In genomic region chr14:24053548-24054323, GRCh38 we compare ENCODE assay signal across 14 cellular contexts. TPM values are rescaled to one million over a fixed set of nuclear protein-coding genes. Genes with fewer than 3 reads are reported as not detected.
DNase-seq lines count a peak whose midpoint lies in the region; ATAC-seq and TF ChIP-seq lines count a peak whose summit lies in the region.
"Had no signal": no experiment of that assay in that cellular context is flagged by ENCODE, and none has a peak within 500 bp of the region (broad histone marks: within the 10 kb centered on the region; RNA-seq: fewer than 3 reads in every experiment).

No MANE protein-coding gene starts in this region.

- TF ChIP-seq POLR2A in HCT116 (IDR thresholded peaks at IDR 0.05; ENCODE audit: borderline replicate concordance, extremely low read depth, insufficient read depth, insufficient read length) = no peak

- H3K4me1 Mint-ChIP-seq in CD8-positive, alpha-beta memory T cell = peaks cover 18 to 20% (median 20%) of the 10 kb centered on the region in 3 donors
- H3K4me1 Mint-ChIP-seq in neural crest cell = peaks cover 19% of the 10 kb centered on the region

- DNase-seq in CD8-positive, alpha-beta memory T cell = no peak
- DNase-seq in HCT116 (ENCODE audit: low read depth, low spot score) (no peak), colonic mucosa (peak; percentile 13), neural crest cell (ENCODE audit: low read depth, low spot score) (no peak), hippocampal formation (lab: John Stamatoyannopoulos, UW) (no peak), iPS-NIHi7 (ENCODE audit: extremely low spot score) (no peak), SKM-1 treated with dmso at 0.1 percent for 144 hours (lab: John Stamatoyannopoulos, UW; ENCODE audit: unreplicated experiment) (no peak)
- DNase-seq: cerebellar nuclear complex, NCI-H2171 had no signal

- H3K9me3 ChIP-seq in CD8-positive, alpha-beta memory T cell (ENCODE audit: low read length) = no peaks in the 10 kb centered on the region
- H3K9me3 ChIP-seq in HCT116 (ENCODE audit: control insufficient read depth in 1 of 2, insufficient read depth in 1 of 2, low read depth in 1 of 2, low read length in 2 of 2) (no peaks in the 10 kb centered on the region), colonic mucosa (no peaks in the 10 kb centered on the region)

- peaks cover 9% of the 10 kb centered on the region for H3K4me1 ChIP-seq in CD8-positive, alpha-beta memory T cell (ENCODE audit: insufficient read depth, low read length)
- H3K4me1 ChIP-seq in HCT116 (ENCODE audit: control insufficient read depth in 1 of 2, insufficient read depth in 2 of 2, low read length in 2 of 2) (peaks cover 6 to 25% of the 10 kb centered on the region in 2 experiments; a peak in 3 of 4 replicates), colonic mucosa (no peaks in the 10 kb centered on the region)

- no peak overlapping the region for H3K9ac ChIP-seq in HCT116 (ENCODE audit: low read length)
- H3K9ac ChIP-seq in colonic mucosa (ENCODE audit: low read depth in 2 of 2, low read length in 2 of 2) = no peak overlapping the region

- H3K79me2 ChIP-seq in HCT116 (ENCODE audit: insufficient read depth, low read length) = no peaks in the 10 kb centered on the region

- TF ChIP-seq CTCF in HCT116 (IDR thresholded peaks at IDR 0.05 in 2 of 3, conservative IDR thresholded peaks at IDR 0.05 in 1 of 3; ENCODE audit: borderline replicate concordance in 1 of 3, insufficient read depth in 1 of 3, low read depth in 2 of 3, low read length in 2 of 3) (no peak), colonic mucosa (IDR thresholded peaks at IDR 0.05) (no peak), neural crest cell (conservative IDR thresholded peaks at IDR 0.05) (no peak)

- no peaks in the 10 kb centered on the region for H3K36me3 ChIP-seq in CD8-positive, alpha-beta memory T cell (ENCODE audit: insufficient read depth, low read length)
- no peaks in the 10 kb centered on the region for H3K36me3 ChIP-seq in HCT116 (ENCODE audit: control insufficient read depth in 1 of 2, insufficient read depth in 2 of 2, low read length in 2 of 2)
- H3K36me3 ChIP-seq in colonic mucosa = no peaks in the 10 kb centered on the region

- RAD21 ChIA-PET in HCT116 (lab: Charles Lee; ENCODE audit: low non-redundant PET in 1 of 2, low total read pairs in 2 of 2, uncharacterized antibody in 2 of 2, unreplicated experiment in 2 of 2) = no interaction called here

- no peak overlapping the region for H3K27ac ChIP-seq in CD8-positive, alpha-beta memory T cell (ENCODE audit: low read depth, low read length)
- H3K27ac ChIP-seq in HCT116 (ENCODE audit: low read depth, low read length) (no peak overlapping the region), colonic mucosa (no peak overlapping the region)
- H3K27ac ChIP-seq: C4-2B, skin epidermis had no signal

- H3K4me3 ChIP-seq in CD8-positive, alpha-beta memory T cell (ENCODE audit: low read length) = no peak overlapping the region
- H3K4me3 ChIP-seq in HCT116 (replicated peaks in 1 of 2; ENCODE audit: low read depth in 1 of 2, low read length in 2 of 2) (no peak overlapping the region), colonic mucosa (no peak overlapping the region)
- H3K4me3 ChIP-seq: skin epidermis had no signal

- BruUV-seq in HCT116 (replicated peaks; lab: Mats Ljungman, UMichigan) = no TSS peak

- CTCF ChIA-PET in CD8-positive, alpha-beta memory T cell (lab: Charles Lee) = interaction anchor here (0.9 to 6.3 kb wide), 3 partner anchors 37 to 107 kb away, joined by 3 to 114 read pairs (median 4); no protein-coding TSS in a partner anchor
- CTCF ChIA-PET in HCT116 (lab: Charles Lee) = interaction anchor here (1.8 to 5.7 kb wide), 2 partner anchors 55 to 244 kb away, joined by 5 to 116 read pairs; no protein-coding TSS in a partner anchor

- H2AFZ ChIP-seq in HCT116 (ENCODE audit: low read depth, low read length, poor library complexity, severe bottlenecking) = no peak overlapping the region

- no peaks in the 10 kb centered on the region for H3K9me2 ChIP-seq in HCT116 (ENCODE audit: insufficient read depth)

- intact Hi-C loops in HCT116 (cut with micrococcal nuclease) (no loop called here), colonic mucosa (cut with DNase I) (no loop called here)

- no peak for TF ChIP-seq RAD21 in HCT116 (IDR thresholded peaks at IDR 0.05; ENCODE audit: low read depth)

- no peaks in the 10 kb centered on the region for H3K27me3 ChIP-seq in CD8-positive, alpha-beta memory T cell (ENCODE audit: insufficient read depth, low read length, poor library complexity, severe bottlenecking)
- H3K27me3 ChIP-seq in HCT116 (ENCODE audit: insufficient read depth, low read length) = no peaks in the 10 kb centered on the region
- peaks cover 5% of the 10 kb centered on the region for H3K27me3 ChIP-seq in colonic mucosa

- H4K20me1 ChIP-seq in HCT116 (ENCODE audit: insufficient read depth) = no peaks in the 10 kb centered on the region

- peak overlapping the region; percentile 97 for H3K4me2 ChIP-seq in HCT116 (ENCODE audit: low read length)

- H3K9me3 Mint-ChIP-seq in CD8-positive, alpha-beta memory T cell = no peaks in the 10 kb centered on the region
- no peaks in the 10 kb centered on the region for H3K9me3 Mint-ChIP-seq in neural crest cell
- H3K9me3 Mint-ChIP-seq: activated naive CD4-positive, alpha-beta T cell treated with anti-CD3 and anti-CD28 coated beads, Interleukin-2, amount 50 U/mL, for 72 hours had no signal

- H3K4me3 Mint-ChIP-seq in CD8-positive, alpha-beta memory T cell = peak overlapping the region; percentile 76 to 90 (median 83)
- H3K4me3 Mint-ChIP-seq in neural crest cell = peak overlapping the region; percentile 85

- POLR2A ChIA-PET in CD8-positive, alpha-beta memory T cell (lab: Charles Lee) = interaction anchor here (0.6 to 1.2 kb wide), 2 partner anchors 27 to 54 kb away, joined by 3 to 5 read pairs; no protein-coding TSS in a partner anchor
- POLR2A ChIA-PET in HCT116 (lab: Charles Lee) = interaction anchor here (0.6 to 1.1 kb wide), 2 partner anchors 8 to 61 kb away, joined by 3 to 4 read pairs; partner anchors contain the start of genes DCAF11 and NRL

- peaks cover 0 to 8% of the 10 kb centered on the region in 2 donors for H3K27me3 Mint-ChIP-seq in CD8-positive, alpha-beta memory T cell
- H3K27me3 Mint-ChIP-seq in neural crest cell (ENCODE audit: low read depth) = peaks cover 14% of the 10 kb centered on the region

- H3K36me3 Mint-ChIP-seq in CD8-positive, alpha-beta memory T cell = peaks cover 0 to 1% (median 0%) of the 10 kb centered on the region in 3 donors
- H3K36me3 Mint-ChIP-seq in neural crest cell (ENCODE audit: low read depth) = no peaks in the 10 kb centered on the region

- ATAC-seq in HCT116 (no peak), GM19463 (IDR thresholded peaks at IDR 0.05; ENCODE audit: unreplicated experiment) (no peak)

- peak overlapping the region in 2 of 8 donors; percentile 14 to 16 for H3K27ac Mint-ChIP-seq in CD8-positive, alpha-beta memory T cell
- no peak overlapping the region for H3K27ac Mint-ChIP-seq in neural crest cell (ENCODE audit: unreplicated experiment)

TF ChIP-seq in HCT116, 20 proteins besides CTCF, POLR2A, EP300 and RAD21:
- TF ChIP-seq CBX3 (IDR thresholded peaks at IDR 0.05; ENCODE audit: low read depth) (no peak), ZNF274 (IDR thresholded peaks at IDR 0.05; ENCODE audit: low read depth, low read length) (no peak), SP1 (IDR thresholded peaks at IDR 0.05; ENCODE audit: low read depth) (no peak), ZFX (IDR thresholded peaks at IDR 0.05) (no peak), SIN3A (IDR thresholded peaks at IDR 0.05; ENCODE audit: low read depth) (no peak)

RNA-seq across cellular contexts. Expression of gene CARMIL3, which starts 1.9 kb away (rescaled TPM):
- 1 to 10 TPM; 1.2 to 1.5 TPM for total RNA-seq in CD8-positive, alpha-beta memory T cell
- 0.14 TPM for polyA plus RNA-seq in CD8-positive, alpha-beta memory T cell
- total RNA-seq in HCT116 (2021; ENCODE audit: unreplicated experiment) (0.71 TPM), colonic mucosa (1 to 10 TPM in 1 of 2 donors, under 1 TPM in 1; 0.29 to 2.1 TPM), neural crest cell (9.3 and 9.4 TPM in 2 replicates)
- 0.36 and 0.45 TPM in 2 replicates for polyA plus RNA-seq in HCT116 (2012)
- total RNA-seq: epithelial cell of proximal tubule had no signal

RNA-seq across cellular contexts. Expression of gene CPNE6, which starts 17.6 kb away (rescaled TPM):
- not detected for total RNA-seq in CD8-positive, alpha-beta memory T cell
- not detected for polyA plus RNA-seq in CD8-positive, alpha-beta memory T cell
- total RNA-seq in HCT116 (2021; ENCODE audit: unreplicated experiment) (not detected), colonic mucosa (under 1 TPM in 1 of 2 donors, not detected in 1; 0.45 TPM), neural crest cell (not detected in 2 replicates)
- not detected in 2 replicates for polyA plus RNA-seq in HCT116 (2012)
- total RNA-seq: epithelial cell of proximal tubule had no signal

RNA-seq across cellular contexts. Expression of gene PCK2, which starts 40.4 kb away (rescaled TPM):
- total RNA-seq in CD8-positive, alpha-beta memory T cell = 10 to 100 TPM; 79.6 to 88.3 TPM
- polyA plus RNA-seq in CD8-positive, alpha-beta memory T cell = 16.9 TPM
- total RNA-seq in HCT116 (2021; ENCODE audit: unreplicated experiment) (94.1 TPM), colonic mucosa (100 to 1,000 TPM; 133 to 173 TPM), neural crest cell (26.1 and 26.7 TPM in 2 replicates)
- polyA plus RNA-seq in HCT116 (2012) = 137 and 142 TPM in 2 replicates
